ENCODE assay signal across 8 cellular contexts in the genomic region with DNA sequence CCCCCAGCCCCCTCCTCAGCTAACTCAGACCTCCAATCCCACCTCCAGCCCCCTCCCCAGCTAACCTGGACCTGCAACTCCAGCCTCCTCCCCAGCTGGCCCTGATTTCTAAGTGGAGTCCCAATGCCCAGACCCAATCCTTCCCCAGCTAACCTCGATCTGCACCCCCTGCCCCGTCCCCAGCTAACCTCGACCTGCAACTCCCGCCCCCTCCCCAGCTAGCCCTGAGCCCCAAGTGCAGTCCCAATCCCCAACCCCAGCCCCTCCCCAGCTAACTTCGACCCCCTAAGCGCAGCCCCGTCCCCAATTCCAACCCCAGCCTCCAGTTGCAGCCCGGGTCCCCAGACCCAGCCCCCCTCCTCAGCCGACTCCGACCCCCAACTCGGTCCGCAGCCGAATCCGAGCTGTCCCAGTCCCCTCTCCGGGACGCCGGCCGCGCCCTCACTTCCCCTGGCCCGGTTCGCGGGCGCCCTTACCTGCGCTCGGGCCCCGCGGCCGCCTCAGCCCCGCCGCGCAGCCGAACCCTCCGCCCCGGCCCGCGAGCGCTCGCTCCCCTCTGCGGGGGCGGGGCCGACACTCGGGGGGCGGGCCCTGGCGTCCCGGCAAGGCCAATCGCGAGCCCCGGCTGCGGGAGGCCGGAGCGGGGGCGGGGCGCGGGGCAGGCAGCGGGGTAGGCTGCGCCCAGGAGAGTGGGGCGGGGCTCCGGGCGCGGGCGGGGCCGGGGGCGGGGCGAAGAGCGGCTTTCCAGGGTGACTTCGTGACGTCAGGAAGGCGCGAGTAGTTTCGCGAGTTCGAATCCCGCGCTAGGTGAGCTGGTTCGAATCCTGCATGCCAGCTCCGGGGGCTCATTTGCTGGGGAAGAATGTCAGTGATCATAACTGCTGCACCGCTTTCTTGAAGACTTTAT. TPM values are rescaled to one million over a fixed set of nuclear protein-coding genes. Genes with fewer than 3 reads are reported as not detected.
DNase-seq lines count a peak whose midpoint lies in the region; TF ChIP-seq lines count a peak whose summit lies in the region.

A gene (minus strand): TSS at position 525 of the 907 bp plus-strand sequence. CDS start 182,006 bp downstream, outside the sequence.

- H3K9me3 ChIP-seq in ES-I3 (ENCODE audit: control insufficient read depth, insufficient read depth, low read length) = no peaks in the 10 kb centered on the region
- H3K9me3 ChIP-seq in WERI-Rb-1 (ENCODE audit: severe bottlenecking) = no peaks in the 10 kb centered on the region
- H3K9me3 ChIP-seq in breast epithelium = no peaks in the 10 kb centered on the region
- H3K9me3 ChIP-seq in iPS-20b (ENCODE audit: insufficient read depth, low read depth, low read length) = no peaks in the 10 kb centered on the region
- no peaks in the 10 kb centered on the region for H3K9me3 ChIP-seq in skeletal muscle satellite cell (replicated peaks; ENCODE audit: low read length)

- H3K4me3 ChIP-seq in WERI-Rb-1 (ENCODE audit: low read depth, low read length) (peak within 1 kb of the TSS; percentile 52), breast epithelium (peak within 1 kb of the TSS; percentile 43 to 91 (median 67)), iPS-20b (ENCODE audit: low read length) (peak within 1 kb of the TSS; percentile 79), skeletal muscle satellite cell (ENCODE audit: low read length) (peak within 1 kb of the TSS; percentile 46)

- H3K9ac ChIP-seq in ES-I3 (ENCODE audit: low read depth, low read length) (peak within 1 kb of the TSS; percentile 71), iPS-20b (ENCODE audit: low read depth, low read length) (peak within 1 kb of the TSS; percentile 48; the same call in 1 of the 2 replicates), skeletal muscle satellite cell (ENCODE audit: low read depth, low read length) (no peak within 1 kb of the TSS)

- intact Hi-C loops in breast epithelium (cut with DNase I; ENCODE audit: low total_unique reads) = no loop called here

- TF ChIP-seq CTCF in WERI-Rb-1 (IDR thresholded peaks at IDR 0.05; ENCODE audit: low read depth, low read length) (no peak), breast epithelium (IDR thresholded peaks at IDR 0.05) (no peak)

- H3K36me3 ChIP-seq in ES-I3 (ENCODE audit: insufficient read depth, low read length) (no peaks in the 10 kb centered on the region), WERI-Rb-1 (no peaks in the 10 kb centered on the region), breast epithelium (no peaks in the 10 kb centered on the region), iPS-20b (ENCODE audit: insufficient read depth, low read depth, low read length) (no peaks in the 10 kb centered on the region), skeletal muscle satellite cell (ENCODE audit: insufficient read depth, low read length) (no peaks in the 10 kb centered on the region)

- H3K27me3 ChIP-seq in WERI-Rb-1 (ENCODE audit: insufficient read depth, low read depth, severe bottlenecking) = peaks cover 12% of the 10 kb centered on the region
- H3K27me3 ChIP-seq in breast epithelium = no peaks in the 10 kb centered on the region
- peaks cover 28% of the 10 kb centered on the region for H3K27me3 ChIP-seq in iPS-20b (ENCODE audit: insufficient read depth, low read length)
- peaks cover 47% of the 10 kb centered on the region for H3K27me3 ChIP-seq in skeletal muscle satellite cell (ENCODE audit: control insufficient read depth, insufficient read depth, low read length)

- TF ChIP-seq POLR2A in breast epithelium (IDR thresholded peaks at IDR 0.05) = no peak

- H3K27ac ChIP-seq in WERI-Rb-1 (no peak within 1 kb of the TSS), breast epithelium (peak within 1 kb of the TSS; percentile 63 to 77), iPS-20b (ENCODE audit: low read length) (no peak within 1 kb of the TSS)

- peak; percentile 74 for DNase-seq in H4 (ENCODE audit: low spot score)
- DNase-seq in NCI-H1092 (lab: John Stamatoyannopoulos, UW) = peak; percentile 61
- DNase-seq in WERI-Rb-1 = peak; percentile 92
- DNase-seq in breast epithelium (ENCODE audit: low spot score in 2 of 2) = peak; percentile 95
- no peak for DNase-seq in NCI-H2107 treated with DMSO at 0.1 percent for 48 hours (lab: John Stamatoyannopoulos, UW; ENCODE audit: unreplicated experiment)

- H3K4me1 ChIP-seq in ES-I3 (ENCODE audit: insufficient read depth, low read length) = peaks cover 7% of the 10 kb centered on the region
- H3K4me1 ChIP-seq in breast epithelium = no peaks in the 10 kb centered on the region
- H3K4me1 ChIP-seq in iPS-20b (ENCODE audit: insufficient read depth, low read length) = peaks cover 16% of the 10 kb centered on the region; the same call in 1 of the 2 replicates
- H3K4me1 ChIP-seq in skeletal muscle satellite cell (ENCODE audit: control insufficient read depth, insufficient read depth, low read length) = peaks cover 3% of the 10 kb centered on the region

- peak within 1 kb of the TSS; percentile 59 for H3K4me2 ChIP-seq in skeletal muscle satellite cell (ENCODE audit: low read length)

RNA-seq across cellular contexts. Expression of the gene that starts here (rescaled TPM):
- 0.60 and 0.75 TPM in 2 replicates for total RNA-seq in H4 (2014; rRNA removed; shearing (Covaris generic))
- total RNA-seq in breast epithelium = 1 to 10 TPM; 1.6 to 7.8 (median 4.3) TPM
- total RNA-seq in skeletal muscle satellite cell (2012; rRNA removed) = 0.25 TPM in 1 of 2 replicates, not detected in the other

Comparison
In these comparisons a context has a peak if more than half of its experiments do, and no peak if none do; other contexts are left out.
1. Peak in DNase-seq in H4; RNA of the gene not detected or under 1 TPM.
2. H3K27ac ChIP-seq: peak in breast epithelium (2 of 2); none in WERI-Rb-1 (single experiment) and iPS-20b (single experiment).
3. Peak in every context shown above with its lines, with median percentiles within 50 percentile points of each other: H3K4me3 ChIP-seq.